ENCODE assay signal across 2 cellular contexts in genomic region chr11:118604566-118604965, GRCh38.
TF ChIP-seq lines count a peak whose summit lies in the region.

No MANE protein-coding gene starts in this region.

TF ChIP-seq in SK-N-SH, 30 proteins besides CTCF, POLR2A, EP300 and RAD21 (continued from another document):
- TF ChIP-seq POLR2AphosphoS5 (IDR thresholded peaks at IDR 0.05; ENCODE audit: low read depth, low read length): peak; percentile 36; the same call in 1 of the 2 replicates

TF ChIP-seq in SK-N-SH treated with all-trans-retinoic acid at 6 μM for 48 hours, 23 proteins besides CTCF, POLR2A, EP300 and RAD21 (continued from another document):
- TF ChIP-seq BACH2 (CRISPR knock-in tag; IDR thresholded peaks at IDR 0.05; ENCODE audit: borderline replicate concordance): no peak
- no peak for TF ChIP-seq GLIS3 (CRISPR knock-in tag; IDR thresholded peaks at IDR 0.05)
- TF ChIP-seq, protein P1, sequence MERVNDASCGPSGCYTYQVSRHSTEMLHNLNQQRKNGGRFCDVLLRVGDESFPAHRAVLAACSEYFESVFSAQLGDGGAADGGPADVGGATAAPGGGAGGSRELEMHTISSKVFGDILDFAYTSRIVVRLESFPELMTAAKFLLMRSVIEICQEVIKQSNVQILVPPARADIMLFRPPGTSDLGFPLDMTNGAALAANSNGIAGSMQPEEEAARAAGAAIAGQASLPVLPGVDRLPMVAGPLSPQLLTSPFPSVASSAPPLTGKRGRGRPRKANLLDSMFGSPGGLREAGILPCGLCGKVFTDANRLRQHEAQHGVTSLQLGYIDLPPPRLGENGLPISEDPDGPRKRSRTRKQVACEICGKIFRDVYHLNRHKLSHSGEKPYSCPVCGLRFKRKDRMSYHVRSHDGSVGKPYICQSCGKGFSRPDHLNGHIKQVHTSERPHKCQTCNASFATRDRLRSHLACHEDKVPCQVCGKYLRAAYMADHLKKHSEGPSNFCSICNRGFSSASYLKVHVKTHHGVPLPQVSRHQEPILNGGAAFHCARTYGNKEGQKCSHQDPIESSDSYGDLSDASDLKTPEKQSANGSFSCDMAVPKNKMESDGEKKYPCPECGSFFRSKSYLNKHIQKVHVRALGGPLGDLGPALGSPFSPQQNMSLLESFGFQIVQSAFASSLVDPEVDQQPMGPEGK (CRISPR knock-in tag; IDR thresholded peaks at IDR 0.05; ENCODE audit: borderline replicate concordance): no peak
- no peak for TF ChIP-seq TOX (CRISPR knock-in tag; IDR thresholded peaks at IDR 0.05; ENCODE audit: borderline replicate concordance)
- TF ChIP-seq, protein P2, sequence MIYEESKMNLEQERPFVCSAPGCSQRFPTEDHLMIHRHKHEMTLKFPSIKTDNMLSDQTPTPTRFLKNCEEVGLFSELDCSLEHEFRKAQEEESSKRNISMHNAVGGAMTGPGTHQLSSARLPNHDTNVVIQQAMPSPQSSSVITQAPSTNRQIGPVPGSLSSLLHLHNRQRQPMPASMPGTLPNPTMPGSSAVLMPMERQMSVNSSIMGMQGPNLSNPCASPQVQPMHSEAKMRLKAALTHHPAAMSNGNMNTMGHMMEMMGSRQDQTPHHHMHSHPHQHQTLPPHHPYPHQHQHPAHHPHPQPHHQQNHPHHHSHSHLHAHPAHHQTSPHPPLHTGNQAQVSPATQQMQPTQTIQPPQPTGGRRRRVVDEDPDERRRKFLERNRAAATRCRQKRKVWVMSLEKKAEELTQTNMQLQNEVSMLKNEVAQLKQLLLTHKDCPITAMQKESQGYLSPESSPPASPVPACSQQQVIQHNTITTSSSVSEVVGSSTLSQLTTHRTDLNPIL (CRISPR knock-in tag; IDR thresholded peaks at IDR 0.05; ENCODE audit: low read depth): no peak
- no peak for TF ChIP-seq ZNF565 (CRISPR knock-in tag; conservative IDR thresholded peaks at IDR 0.05; ENCODE audit: low read depth)
- TF ChIP-seq TCF4 (CRISPR knock-in tag; IDR thresholded peaks at IDR 0.05; ENCODE audit: borderline replicate concordance): no peak
TF ChIP-seq in SK-N-SH treated with all-trans-retinoic acid at 6 μM for 48 hours: peak in this region for 0.
